In the genomic region with DNA sequence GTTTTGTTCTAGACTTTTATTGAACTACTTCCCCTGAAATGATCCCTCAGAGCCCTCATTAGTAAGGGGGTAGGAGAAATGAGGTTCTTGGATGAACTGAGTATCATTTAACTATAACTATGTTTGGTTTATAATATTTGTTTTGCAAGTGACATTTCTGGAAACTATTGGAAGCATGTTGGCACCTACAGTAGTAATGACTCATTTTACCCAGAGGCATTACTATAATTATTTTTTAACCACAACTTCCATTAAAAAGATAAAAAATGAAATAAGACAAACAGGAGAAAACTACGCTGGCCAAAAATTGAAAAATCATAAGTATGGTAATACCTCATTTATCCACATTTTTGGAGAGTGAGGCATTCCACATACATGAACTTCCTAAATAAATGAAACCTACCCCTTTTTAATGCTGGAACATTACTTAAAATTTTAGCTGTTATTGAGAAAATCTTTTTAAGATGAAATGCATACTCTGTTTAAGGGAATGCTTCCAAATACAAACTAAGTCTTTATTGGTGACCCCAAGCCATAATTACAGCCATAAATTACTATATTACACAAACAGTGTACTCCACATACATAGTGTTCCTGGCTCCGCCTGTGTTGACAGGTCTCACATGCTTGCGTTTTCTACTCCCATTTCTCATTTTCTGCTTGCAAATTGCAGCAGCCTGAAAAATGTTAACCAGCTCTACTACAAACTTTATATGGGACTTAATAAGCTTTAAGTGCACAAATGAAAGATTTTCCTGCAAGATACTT, we compare ENCODE assay signal across 15 cellular contexts.
A peak's percentile ranks its signal among the peaks of the same experiment; 100 is the strongest.
DNase-seq lines count a peak whose midpoint lies in the region; ATAC-seq, FAIRE-seq and TF ChIP-seq lines count a peak whose summit lies in the region.
"Had no signal": no experiment of that assay in that cellular context is flagged by ENCODE, and none has a peak within 500 bp of the region (broad histone marks: within the 10 kb centered on the region; RNA-seq: fewer than 3 reads in every experiment).

No MANE protein-coding gene starts in this region.

- intact Hi-C loops in kidney (cut with DNase I): no loop called here

- no peak overlapping the region for H2BK12ac ChIP-seq in neuronal stem cell (ENCODE audit: low read length)

- DNase-seq in AG08395 (ENCODE audit: low spot score): peak; percentile 54
- DNase-seq in LoVo (ENCODE audit: low spot score): peak; percentile 64
- peak; percentile 72 for DNase-seq in astrocyte of the spinal cord (ENCODE audit: low read depth, low spot score)
- no peak for DNase-seq in kidney
- DNase-seq in stimulated activated naive CD4-positive, alpha-beta T cell treated with Interleukin-2 at 50 U/mL for 16 hours (lab: John Stamatoyannopoulos, UW): no peak
- DNase-seq in neuronal stem cell (ENCODE audit: low spot score): no peak
- no peak for DNase-seq in natural killer cell treated with Interleukin-12 subunit alpha and Interleukin-12 subunit beta and Interleukin-15 and Interleukin-18, amount 100 ng/mL, for 72 hours (ENCODE audit: low spot score)
- DNase-seq: activated CD8-positive, alpha-beta T cell treated with anti-CD3 and anti-CD28 coated beads, Interleukin-2, amount 10 ng/mL, durations not matched to agents 7 days and 5 days; activated naive CD4-positive, alpha-beta T cell; T1000 had no signal

- no peak for FAIRE-seq in kidney (lab: Jason Lieb, UNC)
- FAIRE-seq: colon, GM18507 had no signal

- H3K4me1 Mint-ChIP-seq in natural killer cell treated with Interleukin-12 subunit alpha and Interleukin-12 subunit beta and Interleukin-15 and Interleukin-18, amount 100 ng/mL, for 72 hours (ENCODE audit: low read depth in 2 of 2): no peaks in the 10 kb centered on the region

- H3K27ac ChIP-seq in kidney (ENCODE audit: low read depth in 2 of 2, low read length in 2 of 2) (peak overlapping the region; percentile 26 to 48), neuronal stem cell (replicated peaks; ENCODE audit: low read length) (no peak overlapping the region)
- H3K27ac ChIP-seq: neutrophil had no signal

- H3K4me3 Mint-ChIP-seq in natural killer cell treated with Interleukin-12 subunit alpha and Interleukin-12 subunit beta and Interleukin-15 and Interleukin-18, amount 100 ng/mL, for 72 hours: no peak overlapping the region
- H3K4me3 Mint-ChIP-seq: activated CD8-positive, alpha-beta T cell treated with anti-CD3 and anti-CD28 coated beads, Interleukin-2, amount 10 ng/mL, durations not matched to agents 7 days and 5 days had no signal

- no peaks in the 10 kb centered on the region for H3K9me3 Mint-ChIP-seq in natural killer cell treated with Interleukin-12 subunit alpha and Interleukin-12 subunit beta and Interleukin-15 and Interleukin-18, amount 100 ng/mL, for 72 hours

- no peak overlapping the region for H3K4me2 ChIP-seq in neuronal stem cell (ENCODE audit: insufficient read depth, low read length, poor library complexity, severe bottlenecking)

- no peak overlapping the region for H4K8ac ChIP-seq in neuronal stem cell (ENCODE audit: low read depth, low read length)

- H2AFZ ChIP-seq in neuronal stem cell (ENCODE audit: low read length): no peak overlapping the region

- H3K9ac ChIP-seq in kidney (ENCODE audit: low read length in 2 of 2): no peak overlapping the region
- no peak overlapping the region for H3K9ac ChIP-seq in neuronal stem cell (ENCODE audit: low read depth, low read length, poor library complexity)

- peaks cover 5 to 18% of the 10 kb centered on the region in 2 donors for H3K4me1 ChIP-seq in kidney (ENCODE audit: control insufficient read depth in 1 of 2, insufficient read depth in 1 of 2, low read depth in 1 of 2, low read length in 2 of 2)
- peaks cover 5 to 7% of the 10 kb centered on the region in 2 donors for H3K4me1 ChIP-seq in neuronal stem cell (ENCODE audit: control insufficient read depth in 2 of 2, insufficient read depth in 1 of 2, low read depth in 1 of 2, low read length in 2 of 2)

- no peak overlapping the region for H2AK5ac ChIP-seq in neuronal stem cell (ENCODE audit: low read depth, low read length)

- H3K18ac ChIP-seq in neuronal stem cell (ENCODE audit: low read length): no peak overlapping the region

- H2BK120ac ChIP-seq in neuronal stem cell (ENCODE audit: low read depth, low read length): no peak overlapping the region

- no peak overlapping the region for H2BK5ac ChIP-seq in neuronal stem cell (ENCODE audit: low read length)

- H3K14ac ChIP-seq in neuronal stem cell (ENCODE audit: low read length): no peak overlapping the region

- no peak overlapping the region for H3K4ac ChIP-seq in neuronal stem cell (ENCODE audit: low read length)

- H3K27me3 Mint-ChIP-seq in natural killer cell treated with Interleukin-12 subunit alpha and Interleukin-12 subunit beta and Interleukin-15 and Interleukin-18, amount 100 ng/mL, for 72 hours: peaks cover 0 to 3% of the 10 kb centered on the region in 2 donors

- WGBS in neuronal stem cell (ENCODE audit: extremely low coverage in 2 of 2, insufficient read length in 2 of 2, insufficient replicate concordance in 1 of 2), 2 donors: no CpG with 5 or more reads among the region's 3 CpGs

- no peak overlapping the region for H2BK15ac ChIP-seq in neuronal stem cell (ENCODE audit: low read length)

- H3K27me3 ChIP-seq in neuronal stem cell (ENCODE audit: control insufficient read depth in 3 of 3, insufficient read depth in 3 of 3, low read depth in 1 of 3, low read length in 3 of 3): peaks cover 0 to 2% (median 0%) of the 10 kb centered on the region in 3 experiments
- H3K27me3 ChIP-seq: neutrophil had no signal

- peaks cover 6 to 8% of the 10 kb centered on the region in 2 donors for H3K36me3 ChIP-seq in kidney (ENCODE audit: control insufficient read depth in 1 of 2, insufficient read depth in 2 of 2, low read length in 2 of 2)
- peaks cover 0 to 2% of the 10 kb centered on the region in 2 donors for H3K36me3 ChIP-seq in neuronal stem cell (replicated peaks in 1 of 2; ENCODE audit: control insufficient read depth in 2 of 2, insufficient read depth in 2 of 2, low read length in 2 of 2)
- H3K36me3 ChIP-seq: neutrophil had no signal

- H3K79me1 ChIP-seq in neuronal stem cell (ENCODE audit: low read depth, low read length): no peaks in the 10 kb centered on the region

- H3K27ac Mint-ChIP-seq in natural killer cell treated with Interleukin-12 subunit alpha and Interleukin-12 subunit beta and Interleukin-15 and Interleukin-18, amount 100 ng/mL, for 72 hours: no peak overlapping the region
- H3K27ac Mint-ChIP-seq: activated CD8-positive, alpha-beta T cell treated with anti-CD3 and anti-CD28 coated beads, Interleukin-2, amount 10 ng/mL, durations not matched to agents 7 days and 5 days had no signal

- H3K36me3 Mint-ChIP-seq in natural killer cell treated with Interleukin-12 subunit alpha and Interleukin-12 subunit beta and Interleukin-15 and Interleukin-18, amount 100 ng/mL, for 72 hours: no peaks in the 10 kb centered on the region

- no peak overlapping the region for H3K4me3 ChIP-seq in astrocyte of the spinal cord (ENCODE audit: low read depth, low read length)
- H3K4me3 ChIP-seq in kidney (ENCODE audit: low read length in 2 of 2): no peak overlapping the region
- no peak overlapping the region for H3K4me3 ChIP-seq in neuronal stem cell (ENCODE audit: low read length in 2 of 2)

- no peak overlapping the region for H3K23ac ChIP-seq in neuronal stem cell (ENCODE audit: low read depth, low read length, poor library complexity)

- H3K9me3 ChIP-seq in kidney (ENCODE audit: control insufficient read depth in 1 of 2, low read length in 2 of 2): no peaks in the 10 kb centered on the region
- H3K9me3 ChIP-seq in neuronal stem cell (replicated peaks in 1 of 2; ENCODE audit: control insufficient read depth in 2 of 2, insufficient read depth in 1 of 2, low read depth in 1 of 2, low read length in 2 of 2): no peaks in the 10 kb centered on the region
- H3K9me3 ChIP-seq: neutrophil had no signal

- ATAC-seq in natural killer cell treated with Interleukin-12 subunit alpha and Interleukin-12 subunit beta and Interleukin-15 and Interleukin-18, amount 100 ng/mL, for 72 hours: no peak
- no peak for ATAC-seq in HG03457 (IDR thresholded peaks at IDR 0.05; ENCODE audit: unreplicated experiment)
- ATAC-seq: activated CD8-positive, alpha-beta T cell treated with anti-CD3 and anti-CD28 coated beads, Interleukin-2, amount 10 ng/mL, durations not matched to agents 7 days and 5 days; left lobe of liver had no signal

- in situ Hi-C loops in astrocyte of the spinal cord (cut with HindIII; ENCODE audit: low sequenced_read_pairs): no loop called here

- H4K91ac ChIP-seq in neuronal stem cell (ENCODE audit: low read depth, low read length, poor library complexity): no peak overlapping the region

- TF ChIP-seq CTCF in astrocyte of the spinal cord (IDR thresholded peaks at IDR 0.05; ENCODE audit: low read depth, low read length) (no peak), kidney (IDR thresholded peaks at IDR 0.05; ENCODE audit: borderline replicate concordance, extremely low read depth, insufficient read depth) (no peak)

Comparison
In these comparisons a context has a peak if more than half of its experiments do, and no peak if none do; other contexts are left out.
1. DNase-seq: peak in AG08395 (single experiment), LoVo (single experiment) and astrocyte of the spinal cord (single experiment); none in kidney (single experiment), stimulated activated naive CD4-positive, alpha-beta T cell treated with Interleukin-2 at 50 U/mL for 16 hours (single experiment), neuronal stem cell (single experiment) and natural killer cell treated with Interleukin-12 subunit alpha and Interleukin-12 subunit beta and Interleukin-15 and Interleukin-18, amount 100 ng/mL, for 72 hours (single experiment).